In the genomic region with DNA sequence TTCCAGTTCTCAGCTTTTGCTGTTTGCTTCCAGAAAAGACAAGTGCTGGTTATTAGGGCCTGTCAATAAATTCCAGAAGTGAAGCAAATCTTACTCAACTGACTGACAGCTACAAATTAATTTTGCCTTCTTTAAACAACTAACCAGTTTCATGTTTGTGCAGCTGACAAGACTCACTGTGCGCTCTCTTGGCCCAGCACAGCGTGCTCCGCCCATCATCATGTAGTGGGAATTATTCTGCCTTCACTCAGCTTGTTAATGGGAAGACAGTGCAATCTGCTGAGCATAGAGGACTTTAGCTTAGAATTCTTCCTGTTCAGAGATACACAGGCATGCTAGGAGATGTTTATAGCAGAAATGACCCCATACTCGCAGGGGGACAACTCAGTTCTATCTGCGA, we compare ENCODE assay signal across 6 cellular contexts.
"Had no signal": no experiment of that assay in that cellular context is flagged by ENCODE, and none has a peak within 500 bp of the region (broad histone marks: within the 10 kb centered on the region; RNA-seq: fewer than 3 reads in every experiment).

No MANE protein-coding gene starts in this region.

- H3K4me2 ChIP-seq: GM23338 had no signal

- H2AFZ ChIP-seq: GM23338 had no signal

- H3K4me3 ChIP-seq: GM23338, K562 had no signal

- ATAC-seq: GM23338, K562 had no signal

- DNase-seq: H9, HCEC 1CT, IMR-90, KG1 had no signal
